In genomic region chr4:81665050-81665449, GRCh38 we compare ENCODE assay signal across 9 cellular contexts.
"Had no signal": no experiment of that assay in that cellular context is flagged by ENCODE, and none has a peak within 500 bp of the region (broad histone marks: within the 10 kb centered on the region; RNA-seq: fewer than 3 reads in every experiment).

No MANE protein-coding gene starts in this region.

- H3K36me3 ChIP-seq: HAP-1 had no signal

- DNase-seq: GM23248, GOT3, H7, HFFc6, KBM-7 had no signal

- H3K9ac ChIP-seq: GM23248 had no signal

- FAIRE-seq: HTR-8/SVneo had no signal

- H3K4me3 ChIP-seq: GM23248, HAP-1 had no signal

- H3K4me3 Mint-ChIP-seq: HFFc6, IgD-negative memory B cell had no signal

- ATAC-seq: HCT116 had no signal

- H3K4me1 Mint-ChIP-seq: IgD-negative memory B cell had no signal

- H3K27ac Mint-ChIP-seq: HFFc6, IgD-negative memory B cell had no signal

- H2AFZ ChIP-seq: GM23248 had no signal

- H3K27ac ChIP-seq: GM23248 had no signal

- H3K4me1 ChIP-seq: HAP-1 had no signal

- H3K36me3 Mint-ChIP-seq: IgD-negative memory B cell had no signal

- H3K9me3 ChIP-seq: HAP-1 had no signal
